In the genomic region with DNA sequence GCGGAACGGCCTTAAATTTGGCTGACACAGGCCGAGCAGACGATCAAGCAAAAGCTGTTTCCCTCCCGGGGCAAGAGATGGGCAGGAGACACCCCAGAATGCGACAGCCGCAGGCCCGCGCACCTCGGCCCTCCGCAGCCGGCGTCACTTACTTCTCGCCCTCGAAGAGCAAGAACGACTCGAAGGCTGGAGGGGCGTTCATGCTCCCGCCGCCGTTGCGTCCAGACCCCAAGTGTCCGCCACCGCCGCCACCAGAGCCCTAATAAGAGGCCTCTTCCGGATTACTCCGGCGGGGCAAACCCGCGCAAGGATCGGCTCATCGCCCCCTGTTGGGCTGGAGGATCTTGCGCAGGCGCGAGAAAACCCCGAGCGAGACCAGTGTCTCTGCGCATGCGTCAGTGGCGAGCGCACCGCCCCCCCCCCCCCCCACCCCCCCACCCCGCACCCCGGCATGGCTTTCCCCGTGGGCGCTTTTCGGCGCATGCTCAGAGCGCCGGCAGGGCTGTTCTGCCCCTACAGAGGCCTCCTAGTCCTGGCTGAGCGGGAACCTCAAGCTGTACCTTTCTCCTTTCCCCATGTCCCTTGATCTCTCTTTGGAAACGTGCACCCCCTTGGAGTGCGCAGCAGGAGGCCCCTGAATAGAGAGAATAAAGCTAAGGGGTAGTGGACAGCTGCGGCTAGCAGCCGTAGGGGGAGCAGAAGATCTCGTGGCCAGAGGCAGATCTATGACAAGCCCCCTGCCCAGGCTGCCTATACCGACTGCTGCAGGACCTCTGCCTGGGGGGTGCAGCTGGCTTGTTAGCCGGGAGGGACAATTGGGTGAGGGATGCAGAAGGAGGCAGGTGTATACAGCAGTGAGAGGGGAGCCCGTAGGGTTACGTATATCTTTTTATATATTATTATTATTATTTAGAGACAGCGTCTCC, we compare ENCODE assay signal across 8 cellular contexts. TPM values are rescaled to one million over a fixed set of nuclear protein-coding genes. Genes with fewer than 3 reads are reported as not detected.
DNase-seq lines count a peak whose midpoint lies in the region; ATAC-seq and TF ChIP-seq lines count a peak whose summit lies in the region.
"Not testable (repeated sequence)": the region's sequence is repeated elsewhere in the genome, so short reads cannot be mapped to it uniquely, and the experiment has no call there.

A gene (minus strand): TSS at position 264 of the 926 bp plus-strand sequence. CDS start 62 bp downstream, at position 202.

- H3F3A ChIP-seq in neural cell (ENCODE audit: insufficient read depth, low read length, poor library complexity, severe bottlenecking): not testable (repeated sequence)

- peak within 1 kb of the TSS; percentile 60 for H3K4me3 ChIP-seq in neural cell (ENCODE audit: low read length)

- peak within 1 kb of the TSS; percentile 73 for H3K27ac ChIP-seq in neural cell (ENCODE audit: low read length)

- not testable (repeated sequence) for H3K36me3 ChIP-seq in neural cell (ENCODE audit: insufficient read depth, low read length)

- POLR2A ChIA-PET in activated naive CD8-positive, alpha-beta T cell treated with anti-CD3 and anti-CD28 coated beads, Interleukin-2, amount 10 ng/mL, durations not matched to agents 7 days and 5 days (lab: Charles Lee): interaction anchor here (0.6 kb wide), 1 partner anchor 576 kb away, joined by 6 read pairs; no protein-coding TSS in a partner anchor

- peak; percentile 49 for TF ChIP-seq CTCF in GM20000 (IDR thresholded peaks at IDR 0.05; ENCODE audit: extremely low read depth, missing control alignments)
- not testable (repeated sequence) for TF ChIP-seq CTCF in neural cell (IDR thresholded peaks at IDR 0.05; ENCODE audit: poor library complexity, severe bottlenecking)

- DNase-seq in CMK (ENCODE audit: low read depth): peak; percentile 77
- DNase-seq in GM20000 (ENCODE audit: low spot score): not testable (repeated sequence)
- peak; percentile 100 for DNase-seq in activated naive CD8-positive, alpha-beta T cell treated with anti-CD3 and anti-CD28 coated beads, Interleukin-2, amount 10 ng/mL, durations not matched to agents 7 days and 5 days
- peak; percentile 94 for DNase-seq in globus pallidus (ENCODE audit: low spot score)
- DNase-seq in stimulated activated CD8-positive, alpha-beta memory T cell treated with anti-CD3 and anti-CD28 coated beads, Interleukin-2, amount 100 ng/mL, for 1 hour (ENCODE audit: low read depth in 2 of 2): peak; percentile 93 to 100

- intact Hi-C loops in T-helper 1 cell treated with Interleukin-12 subunit alpha and Interleukin-12 subunit beta and Interleukin-4 antibody, amounts not matched to agents 30 ng/mL and 1 ng/mL, for 36 hours (cut with micrococcal nuclease): not testable (repeated sequence)

- H3K79me2 ChIP-seq in neural cell (replicated peaks; ENCODE audit: insufficient read depth, low read length): not testable (repeated sequence)

- H3K9me2 ChIP-seq in neural cell (ENCODE audit: insufficient read depth, low read length): not testable (repeated sequence)

- H3K9me3 Mint-ChIP-seq in activated naive CD8-positive, alpha-beta T cell treated with anti-CD3 and anti-CD28 coated beads, Interleukin-2, amount 10 ng/mL, durations not matched to agents 7 days and 5 days: not testable (repeated sequence)

- peak; percentile 81 for ATAC-seq in HG03378 (IDR thresholded peaks at IDR 0.05; ENCODE audit: unreplicated experiment)
- ATAC-seq in activated naive CD8-positive, alpha-beta T cell treated with anti-CD3 and anti-CD28 coated beads, Interleukin-2, amount 10 ng/mL, durations not matched to agents 7 days and 5 days (ENCODE audit: low read depth): peak; percentile 92

- not testable (repeated sequence) for H3K27me3 ChIP-seq in neural cell (ENCODE audit: insufficient read depth, low read depth, low read length)

- H3K9ac ChIP-seq in neural cell (ENCODE audit: low read length): peak within 1 kb of the TSS; percentile 74

- not testable (repeated sequence) for H3K36me3 Mint-ChIP-seq in activated naive CD8-positive, alpha-beta T cell treated with anti-CD3 and anti-CD28 coated beads, Interleukin-2, amount 10 ng/mL, durations not matched to agents 7 days and 5 days

- H3K27me3 Mint-ChIP-seq in activated naive CD8-positive, alpha-beta T cell treated with anti-CD3 and anti-CD28 coated beads, Interleukin-2, amount 10 ng/mL, durations not matched to agents 7 days and 5 days: not testable (repeated sequence)

- H3K4me3 Mint-ChIP-seq in activated naive CD8-positive, alpha-beta T cell treated with anti-CD3 and anti-CD28 coated beads, Interleukin-2, amount 10 ng/mL, durations not matched to agents 7 days and 5 days: peak within 1 kb of the TSS; percentile 91

- peak within 1 kb of the TSS; percentile 91 for H3K27ac Mint-ChIP-seq in activated naive CD8-positive, alpha-beta T cell treated with anti-CD3 and anti-CD28 coated beads, Interleukin-2, amount 10 ng/mL, durations not matched to agents 7 days and 5 days

- H4K20me1 ChIP-seq in neural cell (ENCODE audit: insufficient read depth): not testable (repeated sequence)

- not testable (repeated sequence) for TF ChIP-seq EP300 in neural cell (conservative IDR thresholded peaks at IDR 0.05; ENCODE audit: poor library complexity, severe bottlenecking)

- not testable (repeated sequence) for H3K4me2 ChIP-seq in neural cell (ENCODE audit: low read length)

- H3K4me1 Mint-ChIP-seq in activated naive CD8-positive, alpha-beta T cell treated with anti-CD3 and anti-CD28 coated beads, Interleukin-2, amount 10 ng/mL, durations not matched to agents 7 days and 5 days: not testable (repeated sequence)

- TF ChIP-seq RAD21 in neural cell (conservative IDR thresholded peaks at IDR 0.05): not testable (repeated sequence)

- H2AFZ ChIP-seq in neural cell (ENCODE audit: low read depth, low read length): peak within 1 kb of the TSS; percentile 21

- H3K9me3 ChIP-seq in neural cell (ENCODE audit: low read length): not testable (repeated sequence)

TF ChIP-seq in neural cell, 6 proteins besides CTCF, POLR2A, EP300 and RAD21:
- TF ChIP-seq TAF1 (IDR thresholded peaks at IDR 0.05; ENCODE audit: low read depth) (peak; percentile 47), POLR2AphosphoS5 (IDR thresholded peaks at IDR 0.05) (peak; percentile 53)
- TF ChIP-seq, protein P1, sequence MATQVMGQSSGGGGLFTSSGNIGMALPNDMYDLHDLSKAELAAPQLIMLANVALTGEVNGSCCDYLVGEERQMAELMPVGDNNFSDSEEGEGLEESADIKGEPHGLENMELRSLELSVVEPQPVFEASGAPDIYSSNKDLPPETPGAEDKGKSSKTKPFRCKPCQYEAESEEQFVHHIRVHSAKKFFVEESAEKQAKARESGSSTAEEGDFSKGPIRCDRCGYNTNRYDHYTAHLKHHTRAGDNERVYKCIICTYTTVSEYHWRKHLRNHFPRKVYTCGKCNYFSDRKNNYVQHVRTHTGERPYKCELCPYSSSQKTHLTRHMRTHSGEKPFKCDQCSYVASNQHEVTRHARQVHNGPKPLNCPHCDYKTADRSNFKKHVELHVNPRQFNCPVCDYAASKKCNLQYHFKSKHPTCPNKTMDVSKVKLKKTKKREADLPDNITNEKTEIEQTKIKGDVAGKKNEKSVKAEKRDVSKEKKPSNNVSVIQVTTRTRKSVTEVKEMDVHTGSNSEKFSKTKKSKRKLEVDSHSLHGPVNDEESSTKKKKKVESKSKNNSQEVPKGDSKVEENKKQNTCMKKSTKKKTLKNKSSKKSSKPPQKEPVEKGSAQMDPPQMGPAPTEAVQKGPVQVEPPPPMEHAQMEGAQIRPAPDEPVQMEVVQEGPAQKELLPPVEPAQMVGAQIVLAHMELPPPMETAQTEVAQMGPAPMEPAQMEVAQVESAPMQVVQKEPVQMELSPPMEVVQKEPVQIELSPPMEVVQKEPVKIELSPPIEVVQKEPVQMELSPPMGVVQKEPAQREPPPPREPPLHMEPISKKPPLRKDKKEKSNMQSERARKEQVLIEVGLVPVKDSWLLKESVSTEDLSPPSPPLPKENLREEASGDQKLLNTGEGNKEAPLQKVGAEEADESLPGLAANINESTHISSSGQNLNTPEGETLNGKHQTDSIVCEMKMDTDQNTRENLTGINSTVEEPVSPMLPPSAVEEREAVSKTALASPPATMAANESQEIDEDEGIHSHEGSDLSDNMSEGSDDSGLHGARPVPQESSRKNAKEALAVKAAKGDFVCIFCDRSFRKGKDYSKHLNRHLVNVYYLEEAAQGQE (IDR thresholded peaks at IDR 0.05; ENCODE audit: borderline replicate concordance): peak; percentile 26

RNA-seq across cellular contexts. Expression of the gene that starts here (rescaled TPM):
- total RNA-seq in T-helper 1 cell treated with Interleukin-12 subunit alpha and Interleukin-12 subunit beta and Interleukin-4 antibody, amounts not matched to agents 30 ng/mL and 1 ng/mL, for 36 hours: 63.1 and 67.8 TPM in 2 replicates
- 10 to 100 TPM; 49.0 to 57.2 TPM for total RNA-seq in activated naive CD8-positive, alpha-beta T cell treated with anti-CD3 and anti-CD28 coated beads, Interleukin-2, amount 10 ng/mL, durations not matched to agents 7 days and 5 days
- 16.8 and 22.7 TPM in 2 replicates for polyA plus RNA-seq in neural cell
- polyA minus RNA-seq in neural cell: 47.9 and 63.5 TPM in 2 replicates
